ENCODE assay signal across 1 cellular context in the genomic region with DNA sequence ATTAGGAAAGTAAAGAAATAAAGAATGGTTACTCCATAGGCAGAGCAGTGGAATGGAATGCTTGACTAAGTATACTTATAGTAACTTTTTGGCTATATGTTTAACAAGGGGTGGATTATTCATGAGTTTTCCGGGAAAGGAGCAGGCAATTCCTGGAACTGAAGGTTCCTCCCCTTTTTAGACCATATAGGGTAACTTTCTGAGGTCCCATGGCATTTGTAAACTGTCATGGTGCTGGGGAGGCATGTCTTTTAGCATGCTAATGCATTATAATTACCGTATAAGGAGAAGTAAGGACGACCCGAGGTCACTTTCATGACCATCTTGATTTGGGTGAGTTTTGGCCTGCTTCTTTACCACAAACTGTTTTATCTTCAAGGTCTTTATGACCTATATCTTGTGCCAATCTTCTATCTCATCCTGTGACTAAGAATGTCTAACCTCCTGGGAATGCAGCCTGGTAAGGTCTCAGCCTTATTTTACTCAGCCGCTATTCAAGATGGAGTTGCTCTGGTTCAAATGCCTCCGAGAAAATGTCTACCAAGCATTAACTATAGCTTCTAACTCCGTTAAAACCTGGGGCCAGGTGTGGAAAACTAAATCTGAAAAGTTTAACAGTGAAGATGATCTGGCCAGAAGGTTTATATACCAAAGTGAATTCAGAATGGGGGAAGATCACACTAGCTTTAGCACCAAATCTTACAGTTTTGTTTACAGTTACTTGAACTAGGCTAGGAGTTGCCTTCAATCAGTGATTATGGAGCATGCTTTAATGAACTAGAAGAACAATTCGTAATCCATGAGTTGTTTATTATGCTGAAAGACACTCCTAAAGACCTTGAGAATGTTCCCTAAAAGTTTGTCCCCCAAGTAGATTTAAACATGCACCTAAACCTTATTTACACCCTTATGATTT.
A peak's percentile ranks its signal among the peaks of the same experiment; 100 is the strongest.
TF ChIP-seq lines count a peak whose summit lies in the region.

No MANE protein-coding gene starts in this region.

TF ChIP-seq in K562, 482 proteins besides CTCF, POLR2A, EP300 and RAD21 (continued from another document and continues in another):
- no peak for TF ChIP-seq HDAC2 (IDR thresholded peaks at IDR 0.05)
- TF ChIP-seq MEIS2 (IDR thresholded peaks at IDR 0.05; ENCODE audit: partially characterized antibody), result peak; percentile 67
- no peak for TF ChIP-seq NFE2 (IDR thresholded peaks at IDR 0.05; ENCODE audit: low read depth)
- no peak for TF ChIP-seq CAMTA2 (CRISPR knock-in tag; conservative IDR thresholded peaks at IDR 0.05)
- peak; percentile 90 for TF ChIP-seq ID3 (CRISPR knock-in tag; IDR thresholded peaks at IDR 0.05)
- peak; percentile 98 for TF ChIP-seq ID3 (tag; IDR thresholded peaks at IDR 0.05)
- no peak for TF ChIP-seq GABPB1 (CRISPR knock-in tag; IDR thresholded peaks at IDR 0.05)
- no peak for TF ChIP-seq DPF2 (IDR thresholded peaks at IDR 0.05)
- TF ChIP-seq GABPA (tag; conservative IDR thresholded peaks at IDR 0.05; ENCODE audit: low read depth), result peak; percentile 63
- peak; percentile 83; the same call in 1 of the 2 replicates for TF ChIP-seq ZBTB17 (CRISPR knock-in tag; IDR thresholded peaks at IDR 0.05)
- no peak for TF ChIP-seq TAF9B (IDR thresholded peaks at IDR 0.05; ENCODE audit: partially characterized antibody)
- no peak for TF ChIP-seq ZBTB1 (CRISPR knock-in tag; IDR thresholded peaks at IDR 0.05; ENCODE audit: borderline replicate concordance, low read depth)
- TF ChIP-seq NRF1 (conservative IDR thresholded peaks at IDR 0.05 in 1 of 2, IDR thresholded peaks at IDR 0.05 in 1 of 2), result 0 out of 4 replicates have a peak, but pooled peaks of 1 of the 2 experiments have one; percentile 15
- peak; percentile 96 for TF ChIP-seq ZFPM2 (CRISPR knock-in tag; IDR thresholded peaks at IDR 0.05)
- TF ChIP-seq SNAPC5 (CRISPR knock-in tag; IDR thresholded peaks at IDR 0.05), result peak; percentile 67; the same call in 1 of the 2 replicates
- TF ChIP-seq ESRRA (IDR thresholded peaks at IDR 0.05; ENCODE audit: borderline replicate concordance, low read depth), result peak; percentile 90
- TF ChIP-seq KAT7 (CRISPR knock-in tag; IDR thresholded peaks at IDR 0.05; ENCODE audit: borderline replicate concordance), result no peak
- TF ChIP-seq U2AF2 (optimal IDR thresholded peaks at IDR 0.05; ENCODE audit: low read depth, low read length), result no peak
- TF ChIP-seq ZNF431 (CRISPR knock-in tag; IDR thresholded peaks at IDR 0.05), result no peak
- peak; percentile 50; the same call in 1 of the 2 replicates for TF ChIP-seq ZNF3 (CRISPR knock-in tag; IDR thresholded peaks at IDR 0.05)
- TF ChIP-seq POLR3A (IDR thresholded peaks at IDR 0.05; ENCODE audit: borderline replicate concordance, extremely low read depth, insufficient read depth, insufficient read length), result no peak
- TF ChIP-seq NR2C1 (IDR thresholded peaks at IDR 0.05), result no peak
- peak; percentile 94 for TF ChIP-seq NR2C1 (tag; IDR thresholded peaks at IDR 0.05)
- no peak for TF ChIP-seq CBX8 (IDR thresholded peaks at IDR 0.05; ENCODE audit: borderline replicate concordance, extremely low read depth, low read depth, low read length, poor library complexity, severe bottlenecking)
- TF ChIP-seq ZNF830 (CRISPR knock-in tag; IDR thresholded peaks at IDR 0.05), result peak; percentile 90; the same call in 1 of the 2 replicates
- no peak for TF ChIP-seq NCOA6 (IDR thresholded peaks at IDR 0.05)
- no peak for TF ChIP-seq MAFK (IDR thresholded peaks at IDR 0.05; ENCODE audit: low read length)
- TF ChIP-seq ZNF134 (CRISPR knock-in tag; conservative IDR thresholded peaks at IDR 0.05), result peak; percentile 68
- TF ChIP-seq ZNF311 (CRISPR knock-in tag; IDR thresholded peaks at IDR 0.05), result 0 out of 2 replicates have a peak, but pooled peaks have one; percentile 59
- TF ChIP-seq, protein P1, sequence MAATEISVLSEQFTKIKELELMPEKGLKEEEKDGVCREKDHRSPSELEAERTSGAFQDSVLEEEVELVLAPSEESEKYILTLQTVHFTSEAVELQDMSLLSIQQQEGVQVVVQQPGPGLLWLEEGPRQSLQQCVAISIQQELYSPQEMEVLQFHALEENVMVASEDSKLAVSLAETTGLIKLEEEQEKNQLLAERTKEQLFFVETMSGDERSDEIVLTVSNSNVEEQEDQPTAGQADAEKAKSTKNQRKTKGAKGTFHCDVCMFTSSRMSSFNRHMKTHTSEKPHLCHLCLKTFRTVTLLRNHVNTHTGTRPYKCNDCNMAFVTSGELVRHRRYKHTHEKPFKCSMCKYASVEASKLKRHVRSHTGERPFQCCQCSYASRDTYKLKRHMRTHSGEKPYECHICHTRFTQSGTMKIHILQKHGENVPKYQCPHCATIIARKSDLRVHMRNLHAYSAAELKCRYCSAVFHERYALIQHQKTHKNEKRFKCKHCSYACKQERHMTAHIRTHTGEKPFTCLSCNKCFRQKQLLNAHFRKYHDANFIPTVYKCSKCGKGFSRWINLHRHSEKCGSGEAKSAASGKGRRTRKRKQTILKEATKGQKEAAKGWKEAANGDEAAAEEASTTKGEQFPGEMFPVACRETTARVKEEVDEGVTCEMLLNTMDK (IDR thresholded peaks at IDR 0.05; ENCODE audit: borderline replicate concordance, insufficient read depth, low read depth, low read length, poor library complexity, severe bottlenecking), result no peak
- peak; percentile 96 for TF ChIP-seq MEF2D (tag; conservative IDR thresholded peaks at IDR 0.05; ENCODE audit: low read depth)
- TF ChIP-seq, protein P2, sequence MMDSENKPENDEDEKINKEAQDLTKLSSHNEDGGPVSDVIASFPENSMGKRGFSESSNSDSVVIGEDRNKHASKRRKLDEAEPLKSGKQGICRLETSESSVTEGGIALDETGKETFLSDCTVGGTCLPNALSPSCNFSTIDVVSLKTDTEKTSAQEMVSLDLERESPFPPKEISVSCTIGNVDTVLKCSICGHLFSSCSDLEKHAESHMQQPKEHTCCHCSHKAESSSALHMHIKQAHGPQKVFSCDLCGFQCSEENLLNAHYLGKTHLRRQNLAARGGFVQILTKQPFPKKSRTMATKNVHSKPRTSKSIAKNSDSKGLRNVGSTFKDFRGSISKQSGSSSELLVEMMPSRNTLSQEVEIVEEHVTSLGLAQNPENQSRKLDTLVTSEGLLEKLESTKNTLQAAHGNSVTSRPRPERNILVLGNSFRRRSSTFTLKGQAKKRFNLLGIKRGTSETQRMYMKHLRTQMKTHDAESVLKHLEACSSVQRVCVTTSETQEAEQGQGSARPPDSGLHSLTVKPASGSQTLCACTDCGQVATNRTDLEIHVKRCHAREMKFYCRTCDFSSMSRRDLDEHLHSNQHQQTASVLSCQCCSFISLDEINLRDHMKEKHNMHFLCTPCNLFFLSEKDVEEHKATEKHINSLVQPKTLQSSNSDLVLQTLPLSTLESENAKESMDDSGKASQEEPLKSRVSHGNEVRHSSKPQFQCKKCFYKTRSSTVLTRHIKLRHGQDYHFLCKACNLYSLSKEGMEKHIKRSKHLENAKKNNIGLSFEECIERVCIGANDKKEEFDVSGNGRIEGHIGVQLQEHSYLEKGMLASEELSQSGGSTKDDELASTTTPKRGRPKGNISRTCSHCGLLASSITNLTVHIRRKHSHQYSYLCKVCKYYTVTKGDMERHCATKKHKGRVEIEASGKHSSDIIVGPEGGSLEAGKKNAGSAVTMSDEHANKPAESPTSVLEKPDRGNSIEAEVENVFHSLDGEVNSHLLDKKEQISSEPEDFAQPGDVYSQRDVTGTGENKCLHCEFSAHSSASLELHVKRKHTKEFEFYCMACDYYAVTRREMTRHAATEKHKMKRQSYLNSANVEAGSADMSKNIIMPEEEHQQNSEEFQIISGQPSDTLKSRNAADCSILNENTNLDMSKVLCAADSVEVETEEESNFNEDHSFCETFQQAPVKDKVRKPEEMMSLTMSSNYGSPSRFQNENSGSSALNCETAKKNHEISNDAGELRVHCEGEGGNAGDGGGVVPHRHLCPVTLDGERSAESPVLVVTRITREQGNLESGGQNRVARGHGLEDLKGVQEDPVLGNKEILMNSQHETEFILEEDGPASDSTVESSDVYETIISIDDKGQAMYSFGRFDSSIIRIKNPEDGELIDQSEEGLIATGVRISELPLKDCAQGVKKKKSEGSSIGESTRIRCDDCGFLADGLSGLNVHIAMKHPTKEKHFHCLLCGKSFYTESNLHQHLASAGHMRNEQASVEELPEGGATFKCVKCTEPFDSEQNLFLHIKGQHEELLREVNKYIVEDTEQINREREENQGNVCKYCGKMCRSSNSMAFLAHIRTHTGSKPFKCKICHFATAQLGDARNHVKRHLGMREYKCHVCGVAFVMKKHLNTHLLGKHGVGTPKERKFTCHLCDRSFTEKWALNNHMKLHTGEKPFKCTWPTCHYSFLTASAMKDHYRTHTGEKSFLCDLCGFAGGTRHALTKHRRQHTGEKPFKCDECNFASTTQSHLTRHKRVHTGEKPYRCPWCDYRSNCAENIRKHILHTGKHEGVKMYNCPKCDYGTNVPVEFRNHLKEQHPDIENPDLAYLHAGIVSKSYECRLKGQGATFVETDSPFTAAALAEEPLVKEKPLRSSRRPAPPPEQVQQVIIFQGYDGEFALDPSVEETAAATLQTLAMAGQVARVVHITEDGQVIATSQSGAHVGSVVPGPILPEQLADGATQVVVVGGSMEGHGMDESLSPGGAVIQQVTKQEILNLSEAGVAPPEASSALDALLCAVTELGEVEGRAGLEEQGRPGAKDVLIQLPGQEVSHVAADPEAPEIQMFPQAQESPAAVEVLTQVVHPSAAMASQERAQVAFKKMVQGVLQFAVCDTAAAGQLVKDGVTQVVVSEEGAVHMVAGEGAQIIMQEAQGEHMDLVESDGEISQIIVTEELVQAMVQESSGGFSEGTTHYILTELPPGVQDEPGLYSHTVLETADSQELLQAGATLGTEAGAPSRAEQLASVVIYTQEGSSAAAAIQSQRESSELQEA (IDR thresholded peaks at IDR 0.05; ENCODE audit: low read depth), result no peak
- peak; percentile 99 for TF ChIP-seq ZNF766 (CRISPR knock-in tag; conservative IDR thresholded peaks at IDR 0.05)
- TF ChIP-seq, protein P3, sequence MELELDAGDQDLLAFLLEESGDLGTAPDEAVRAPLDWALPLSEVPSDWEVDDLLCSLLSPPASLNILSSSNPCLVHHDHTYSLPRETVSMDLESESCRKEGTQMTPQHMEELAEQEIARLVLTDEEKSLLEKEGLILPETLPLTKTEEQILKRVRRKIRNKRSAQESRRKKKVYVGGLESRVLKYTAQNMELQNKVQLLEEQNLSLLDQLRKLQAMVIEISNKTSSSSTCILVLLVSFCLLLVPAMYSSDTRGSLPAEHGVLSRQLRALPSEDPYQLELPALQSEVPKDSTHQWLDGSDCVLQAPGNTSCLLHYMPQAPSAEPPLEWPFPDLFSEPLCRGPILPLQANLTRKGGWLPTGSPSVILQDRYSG (tag; conservative IDR thresholded peaks at IDR 0.05; ENCODE audit: low read depth), result peak; percentile 99
- TF ChIP-seq BCL6 (CRISPR knock-in tag; IDR thresholded peaks at IDR 0.05), result peak; percentile 83
- TF ChIP-seq, protein P4, sequence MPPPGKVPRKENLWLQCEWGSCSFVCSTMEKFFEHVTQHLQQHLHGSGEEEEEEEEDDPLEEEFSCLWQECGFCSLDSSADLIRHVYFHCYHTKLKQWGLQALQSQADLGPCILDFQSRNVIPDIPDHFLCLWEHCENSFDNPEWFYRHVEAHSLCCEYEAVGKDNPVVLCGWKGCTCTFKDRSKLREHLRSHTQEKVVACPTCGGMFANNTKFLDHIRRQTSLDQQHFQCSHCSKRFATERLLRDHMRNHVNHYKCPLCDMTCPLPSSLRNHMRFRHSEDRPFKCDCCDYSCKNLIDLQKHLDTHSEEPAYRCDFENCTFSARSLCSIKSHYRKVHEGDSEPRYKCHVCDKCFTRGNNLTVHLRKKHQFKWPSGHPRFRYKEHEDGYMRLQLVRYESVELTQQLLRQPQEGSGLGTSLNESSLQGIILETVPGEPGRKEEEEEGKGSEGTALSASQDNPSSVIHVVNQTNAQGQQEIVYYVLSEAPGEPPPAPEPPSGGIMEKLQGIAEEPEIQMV (tag; conservative IDR thresholded peaks at IDR 0.05; ENCODE audit: low read depth), result peak; percentile 93
- TF ChIP-seq PHTF2 (CRISPR knock-in tag; IDR thresholded peaks at IDR 0.05), result no peak
- no peak for TF ChIP-seq ETV5 (CRISPR knock-in tag; IDR thresholded peaks at IDR 0.05; ENCODE audit: low read depth)
- peak; percentile 72 for TF ChIP-seq STAT5B (CRISPR knock-in tag; IDR thresholded peaks at IDR 0.05)
- TF ChIP-seq IRF9 (tag; IDR thresholded peaks at IDR 0.05), result peak; percentile 91
- TF ChIP-seq, protein P5, sequence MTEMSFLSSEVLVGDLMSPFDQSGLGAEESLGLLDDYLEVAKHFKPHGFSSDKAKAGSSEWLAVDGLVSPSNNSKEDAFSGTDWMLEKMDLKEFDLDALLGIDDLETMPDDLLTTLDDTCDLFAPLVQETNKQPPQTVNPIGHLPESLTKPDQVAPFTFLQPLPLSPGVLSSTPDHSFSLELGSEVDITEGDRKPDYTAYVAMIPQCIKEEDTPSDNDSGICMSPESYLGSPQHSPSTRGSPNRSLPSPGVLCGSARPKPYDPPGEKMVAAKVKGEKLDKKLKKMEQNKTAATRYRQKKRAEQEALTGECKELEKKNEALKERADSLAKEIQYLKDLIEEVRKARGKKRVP (CRISPR knock-in tag; IDR thresholded peaks at IDR 0.05), result peak; percentile 76
- TF ChIP-seq HES1 (IDR thresholded peaks at IDR 0.05; ENCODE audit: low read depth), result peak; percentile 50; the same call in 1 of the 2 replicates
- peak; percentile 83 for TF ChIP-seq TAF7 (tag; IDR thresholded peaks at IDR 0.05)
- TF ChIP-seq HDAC8 (tag; IDR thresholded peaks at IDR 0.05), result peak; percentile 97
- TF ChIP-seq MTF1 (CRISPR knock-in tag; IDR thresholded peaks at IDR 0.05; ENCODE audit: borderline replicate concordance), result 0 out of 2 replicates have a peak, but pooled peaks have one; percentile 49
- TF ChIP-seq ZNF197 (CRISPR knock-in tag; IDR thresholded peaks at IDR 0.05; ENCODE audit: low read depth), result peak; percentile 99
- TF ChIP-seq ETV1 (tag; conservative IDR thresholded peaks at IDR 0.05; ENCODE audit: low read depth), result peak; percentile 95
